In genomic region chr2:176162911-176163654, GRCh38 we compare ENCODE assay signal across 1 cellular context.
TF ChIP-seq lines count a peak whose summit lies in the region.

No MANE protein-coding gene starts in this region.

TF ChIP-seq in GM12878, 131 proteins besides CTCF, POLR2A, EP300 and RAD21:
- TF ChIP-seq SUZ12 (IDR thresholded peaks at IDR 0.05; ENCODE audit: unreplicated experiment), result peak; percentile 64
- no peak for TF ChIP-seq ATF3 (IDR thresholded peaks at IDR 0.05; ENCODE audit: borderline replicate concordance, extremely low read depth, low read depth, low read length)
